ENCODE assay signal across 21 cellular contexts in genomic region chr2:194842871-194843270, GRCh38.
"Had no signal": no experiment of that assay in that cellular context is flagged by ENCODE, and none has a peak within 500 bp of the region (broad histone marks: within the 10 kb centered on the region; RNA-seq: fewer than 3 reads in every experiment).

No MANE protein-coding gene starts in this region.

- H3K4me1 ChIP-seq: ascending aorta, left lung, prostate gland, right atrium auricular region, tibial artery had no signal

- H3K36me3 ChIP-seq: ascending aorta, brain microvascular endothelial cell, left lung, prostate gland, right atrium auricular region, tibial artery had no signal

- H3K4me3 ChIP-seq: ascending aorta, dorsolateral prefrontal cortex, left lung, lung, prostate gland, right atrium auricular region, tibial artery had no signal

- H3K9me3 ChIP-seq: ascending aorta, prostate gland, right atrium auricular region, tibial artery had no signal

- DNase-seq: activated CD4-positive, CD25-positive, alpha-beta regulatory T cell treated with anti-CD3 and anti-CD28 coated beads, Interleukin-2, amount 50 U/mL, for 72 hours; activated T-cell treated with anti-CD3 and anti-CD28 coated beads, Interleukin-2, amount 50 U/mL, for 1 hour; brain microvascular endothelial cell; central memory CD4-positive, alpha-beta T cell; dorsolateral prefrontal cortex; effector memory CD8-positive, alpha-beta T cell; kidney glomerular epithelial cell; left lung; stimulated activated CD4-positive, alpha-beta T cell treated with anti-CD3 and anti-CD28 coated beads, Interleukin-12 subunit alpha, Interleukin-12 subunit beta, amount 100 ng/mL, for 4 hours; stimulated activated CD4-positive, alpha-beta T cell treated with anti-CD3 and anti-CD28 coated beads, Interleukin-4, amount 100 ng/mL, for 4 hours; substantia nigra; T-helper 2 cell; tibial artery had no signal

- ATAC-seq: activated naive CD4-positive, alpha-beta T cell treated with anti-CD3 and anti-CD28 coated beads, Interleukin-2, amount 50 U/mL, for 72 hours; activated T-helper 17 cell treated with anti-CD3 and anti-CD28 coated beads, Interleukin-2, amount 50 U/mL, for 72 hours; effector memory CD8-positive, alpha-beta T cell; left lung; naive thymus-derived CD4-positive, alpha-beta T cell had no signal

- H3K27me3 ChIP-seq: ascending aorta, brain microvascular endothelial cell, dorsolateral prefrontal cortex, left lung, right atrium auricular region, tibial artery had no signal

- H3K27ac ChIP-seq: ascending aorta, brain microvascular endothelial cell, dorsolateral prefrontal cortex, left lung, prostate gland, right atrium auricular region, tibial artery, VCaP had no signal
